ENCODE assay signal across 16 cellular contexts in the genomic region with DNA sequence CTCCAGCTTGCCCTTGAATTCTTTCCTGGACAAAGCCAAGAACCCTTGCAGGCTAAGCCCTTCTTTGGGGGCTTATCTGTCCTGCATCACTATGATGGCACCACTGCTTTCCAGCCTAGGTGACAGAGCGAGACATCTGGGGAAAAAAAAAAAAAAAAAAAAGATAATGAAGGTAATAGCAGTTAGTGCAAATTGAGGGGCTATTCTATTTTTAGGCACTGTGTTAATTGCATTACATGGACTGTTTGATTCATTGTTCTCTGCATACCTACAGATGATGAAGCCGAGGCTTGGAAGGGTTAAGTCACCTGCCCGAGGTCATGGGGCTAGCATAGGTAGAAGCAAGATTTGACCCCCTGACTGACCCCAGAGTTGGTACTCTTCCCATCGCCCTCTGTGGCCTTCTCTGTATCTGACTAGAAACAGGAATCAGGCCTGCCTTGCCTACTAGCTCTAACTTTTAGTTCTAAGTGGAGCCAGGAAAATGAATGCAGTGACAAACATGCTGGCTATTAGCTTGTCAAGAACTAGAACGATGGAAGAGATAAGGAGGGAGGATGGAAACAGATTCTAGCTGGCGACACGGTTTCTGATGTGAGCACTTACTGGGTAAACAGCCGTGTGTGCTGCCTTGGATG.
"Had no signal": no experiment of that assay in that cellular context is flagged by ENCODE, and none has a peak within 500 bp of the region (broad histone marks: within the 10 kb centered on the region; RNA-seq: fewer than 3 reads in every experiment).

No MANE protein-coding gene starts in this region.

- H3K27me3 Mint-ChIP-seq: activated B cell treated with CpG ODN at 0.5 μM for 24 hours; activated CD4-positive, alpha-beta memory T cell treated with anti-CD3 and anti-CD28 coated beads, Interleukin-2, amount 10 ng/mL, durations not matched to agents 7 days and 5 days; activated CD8-positive, alpha-beta memory T cell treated with anti-CD3 and anti-CD28 coated beads, Interleukin-2, amount 10 ng/mL, durations not matched to agents 7 days and 5 days; activated naive CD8-positive, alpha-beta T cell; dendritic cell treated with granulocyte-macrophage colony-stimulating factor and Interleukin-4, amounts not matched to agents 40 ng/mL and 50 ng/mL, for 4 days; effector memory CD8-positive, alpha-beta T cell; natural killer cell treated with Interleukin-12 subunit alpha and Interleukin-12 subunit beta and Interleukin-15 and Interleukin-18, amount 100 ng/mL, for 72 hours had no signal

- H3K9me3 ChIP-seq: transverse colon had no signal

- H3K36me3 Mint-ChIP-seq: activated CD8-positive, alpha-beta memory T cell treated with anti-CD3 and anti-CD28 coated beads, Interleukin-2, amount 10 ng/mL, durations not matched to agents 7 days and 5 days had no signal

- H3K4me3 ChIP-seq: lung, transverse colon had no signal

- H3K36me3 ChIP-seq: transverse colon had no signal

- ATAC-seq: activated CD8-positive, alpha-beta memory T cell treated with anti-CD3 and anti-CD28 coated beads, Interleukin-2, amount 10 ng/mL, durations not matched to agents 7 days and 5 days; effector memory CD8-positive, alpha-beta T cell; natural killer cell treated with Interleukin-12 subunit alpha and Interleukin-12 subunit beta and Interleukin-15 and Interleukin-18, amount 100 ng/mL, for 72 hours had no signal

- DNase-seq: activated B cell treated with CpG ODN at 0.5 μM for 24 hours; activated CD4-positive, alpha-beta memory T cell treated with anti-CD3 and anti-CD28 coated beads, Interleukin-2, amount 10 ng/mL, durations not matched to agents 7 days and 5 days; activated CD4-positive, alpha-beta T cell treated with anti-CD3 and anti-CD28 coated beads for 4 hours; activated CD8-positive, alpha-beta memory T cell treated with anti-CD3 and anti-CD28 coated beads, Interleukin-2, amount 10 ng/mL, durations not matched to agents 7 days and 5 days; effector memory CD8-positive, alpha-beta T cell; retina; stimulated activated CD4-positive, alpha-beta T cell treated with anti-CD3 and anti-CD28 coated beads, Interleukin-12 subunit alpha, Interleukin-12 subunit beta, amount 100 ng/mL, for 4 hours; stimulated activated CD4-positive, alpha-beta T cell treated with anti-CD3 and anti-CD28 coated beads, Interleukin-1b, Interleukin-23, amount 100 ng/mL, for 48 hours; stimulated activated CD8-positive, alpha-beta memory T cell treated with anti-CD3 and anti-CD28 coated beads, Interleukin-4, amount 100 ng/mL, for 48 hours; stimulated activated naive CD4-positive, alpha-beta T cell treated with Interleukin-2 at 50 U/mL for 16 hours; substantia nigra had no signal

- H3K4me1 Mint-ChIP-seq: activated CD4-positive, alpha-beta memory T cell treated with anti-CD3 and anti-CD28 coated beads, Interleukin-2, amount 10 ng/mL, durations not matched to agents 7 days and 5 days; activated CD8-positive, alpha-beta memory T cell treated with anti-CD3 and anti-CD28 coated beads, Interleukin-2, amount 10 ng/mL, durations not matched to agents 7 days and 5 days had no signal

- H3K4me3 Mint-ChIP-seq: activated B cell treated with CpG ODN at 0.5 μM for 24 hours; activated CD4-positive, alpha-beta memory T cell treated with anti-CD3 and anti-CD28 coated beads, Interleukin-2, amount 10 ng/mL, durations not matched to agents 7 days and 5 days; activated CD8-positive, alpha-beta memory T cell treated with anti-CD3 and anti-CD28 coated beads, Interleukin-2, amount 10 ng/mL, durations not matched to agents 7 days and 5 days; activated naive CD8-positive, alpha-beta T cell; dendritic cell treated with granulocyte-macrophage colony-stimulating factor and Interleukin-4, amounts not matched to agents 40 ng/mL and 50 ng/mL, for 4 days; effector memory CD8-positive, alpha-beta T cell; natural killer cell treated with Interleukin-12 subunit alpha and Interleukin-12 subunit beta and Interleukin-15 and Interleukin-18, amount 100 ng/mL, for 72 hours had no signal

- H3K27me3 ChIP-seq: transverse colon had no signal

- H3K27ac Mint-ChIP-seq: activated CD4-positive, alpha-beta memory T cell treated with anti-CD3 and anti-CD28 coated beads, Interleukin-2, amount 10 ng/mL, durations not matched to agents 7 days and 5 days; activated CD8-positive, alpha-beta memory T cell treated with anti-CD3 and anti-CD28 coated beads, Interleukin-2, amount 10 ng/mL, durations not matched to agents 7 days and 5 days; activated naive CD8-positive, alpha-beta T cell; dendritic cell treated with granulocyte-macrophage colony-stimulating factor and Interleukin-4, amounts not matched to agents 40 ng/mL and 50 ng/mL, for 4 days; effector memory CD8-positive, alpha-beta T cell; natural killer cell treated with Interleukin-12 subunit alpha and Interleukin-12 subunit beta and Interleukin-15 and Interleukin-18, amount 100 ng/mL, for 72 hours had no signal
